Comparison of ENCODE assay signal across 8 cellular contexts in genomic region chr5:80083115-80083890, GRCh38. TPM values are rescaled to one million over a fixed set of nuclear protein-coding genes. Genes with fewer than 3 reads are reported as not detected.
A peak's percentile ranks its signal among the peaks of the same experiment; 100 is the strongest.
DNase-seq lines count a peak whose midpoint lies in the region; ATAC-seq and TF ChIP-seq lines count a peak whose summit lies in the region.

No MANE protein-coding gene starts in this region.

- no peaks in the 10 kb centered on the region for H3K27me3 ChIP-seq in tibial nerve

- TF ChIP-seq CTCF in HFFc6 (IDR thresholded peaks at IDR 0.05) (peak; percentile 84), endothelial cell (IDR thresholded peaks at IDR 0.05; ENCODE audit: unreplicated experiment) (peak; percentile 85), tibial nerve (IDR thresholded peaks at IDR 0.05) (peak; percentile 48 to 81 (median 80))

- peak overlapping the region; percentile 51 for H3K4me3 Mint-ChIP-seq in HFFc6
- peak overlapping the region; percentile 76 for H3K4me3 Mint-ChIP-seq in activated CD4-positive, alpha-beta T cell treated with anti-CD3 and anti-CD28 coated beads, Interleukin-2, amount 10 ng/mL, durations not matched to agents 24 days and 14 days
- H3K4me3 Mint-ChIP-seq in endothelial cell (ENCODE audit: unreplicated experiment): no peak overlapping the region

- H3K4me1 Mint-ChIP-seq in HFFc6 (ENCODE audit: low read depth) (peaks cover 6% of the 10 kb centered on the region), endothelial cell (ENCODE audit: unreplicated experiment) (peaks cover 2% of the 10 kb centered on the region)
- H3K4me1 Mint-ChIP-seq in activated CD4-positive, alpha-beta T cell treated with anti-CD3 and anti-CD28 coated beads, Interleukin-2, amount 10 ng/mL, durations not matched to agents 24 days and 14 days: peaks cover 7% of the 10 kb centered on the region

- peaks cover 0 to 41% (median 6%) of the 10 kb centered on the region in 4 donors for H3K4me1 ChIP-seq in tibial nerve

- peaks cover 11% of the 10 kb centered on the region for H3K27me3 Mint-ChIP-seq in HFFc6 (ENCODE audit: insufficient read depth)
- no peaks in the 10 kb centered on the region for H3K27me3 Mint-ChIP-seq in activated CD4-positive, alpha-beta T cell treated with anti-CD3 and anti-CD28 coated beads, Interleukin-2, amount 10 ng/mL, durations not matched to agents 24 days and 14 days
- no peaks in the 10 kb centered on the region for H3K27me3 Mint-ChIP-seq in endothelial cell (ENCODE audit: unreplicated experiment)

- peak; percentile 83 for DNase-seq in DMS 273 treated with DMSO at 0.1 percent for 48 hours (lab: John Stamatoyannopoulos, UW)
- peak; percentile 61 for DNase-seq in HFFc6
- DNase-seq in NCI-H2227 (lab: John Stamatoyannopoulos, UW; ENCODE audit: unreplicated experiment): peak; percentile 58
- peak; percentile 72 for DNase-seq in activated CD4-positive, alpha-beta T cell treated with anti-CD3 and anti-CD28 coated beads, Interleukin-2, amount 10 ng/mL, durations not matched to agents 24 days and 14 days
- peak; percentile 11 for DNase-seq in endothelial cell (ENCODE audit: low spot score)
- peak; percentile 64 for DNase-seq in midbrain (lab: John Stamatoyannopoulos, UW)
- DNase-seq in tibial nerve (ENCODE audit: low spot score in 2 of 2): peak; percentile 19 to 30

- no peak for ATAC-seq in HG02970 (IDR thresholded peaks at IDR 0.05; ENCODE audit: low FRiP score, unreplicated experiment)

- peak overlapping the region in 3 of 4 donors; percentile 10 to 37 (median 23) for H3K4me3 ChIP-seq in tibial nerve

- H3K9me3 Mint-ChIP-seq in HFFc6 (no peaks in the 10 kb centered on the region), endothelial cell (ENCODE audit: unreplicated experiment) (no peaks in the 10 kb centered on the region)
- H3K9me3 Mint-ChIP-seq in activated CD4-positive, alpha-beta T cell treated with anti-CD3 and anti-CD28 coated beads, Interleukin-2, amount 10 ng/mL, durations not matched to agents 24 days and 14 days: no peaks in the 10 kb centered on the region

- H3K36me3 Mint-ChIP-seq in HFFc6 (ENCODE audit: low read depth) (no peaks in the 10 kb centered on the region), endothelial cell (ENCODE audit: low read depth, unreplicated experiment) (no peaks in the 10 kb centered on the region)
- H3K36me3 Mint-ChIP-seq in activated CD4-positive, alpha-beta T cell treated with anti-CD3 and anti-CD28 coated beads, Interleukin-2, amount 10 ng/mL, durations not matched to agents 24 days and 14 days (ENCODE audit: low read depth): no peaks in the 10 kb centered on the region

- WGBS in tibial nerve, 2 donors: 29 to 35% methylated on average over 19 of the region's 19 CpGs

- peak in 1 of 2 donors; percentile 27 for TF ChIP-seq EP300 in tibial nerve (IDR thresholded peaks at IDR 0.05)

- TF ChIP-seq POLR2A in tibial nerve (IDR thresholded peaks at IDR 0.05): no peak

- intact Hi-C loops in activated CD4-positive, alpha-beta T cell treated with anti-CD3 and anti-CD28 coated beads, Interleukin-2, amount 10 ng/mL, durations not matched to agents 24 days and 14 days (cut with micrococcal nuclease): loop anchor here (1.0 to 10.0 kb wide), 9 partner anchors 27 to 1059 kb away; partner anchors contain the start of genes MTX3 and TENT2

- peak overlapping the region; percentile 44 to 86 (median 74) for H3K27ac ChIP-seq in tibial nerve

- no peak overlapping the region; the same call in 1 of the 2 replicates for H3K27ac Mint-ChIP-seq in HFFc6
- peak overlapping the region; percentile 81 for H3K27ac Mint-ChIP-seq in activated CD4-positive, alpha-beta T cell treated with anti-CD3 and anti-CD28 coated beads, Interleukin-2, amount 10 ng/mL, durations not matched to agents 24 days and 14 days
- H3K27ac Mint-ChIP-seq in endothelial cell (ENCODE audit: unreplicated experiment): no peak overlapping the region

- H3K9me3 ChIP-seq in tibial nerve: no peaks in the 10 kb centered on the region

- H3K36me3 ChIP-seq in tibial nerve: peaks cover 0 to 21% (median 0%) of the 10 kb centered on the region in 3 donors

RNA-seq across cellular contexts. Expression of gene THBS4, which starts 48.2 kb away (rescaled TPM):
- under 1 TPM in 5 of 6 experiments, not detected in 1; 0.43 to 0.82 (median 0.71) TPM for total RNA-seq in HFFc6 (2021; fragmentation: NEBNext Ultra II Directional; extraction: Animal tissue kit (Norgen Biotek cat#: 25700))
- total RNA-seq in activated CD4-positive, alpha-beta T cell treated with anti-CD3 and anti-CD28 coated beads, Interleukin-2, amount 10 ng/mL, durations not matched to agents 24 days and 14 days: 1.3 and 2.1 TPM in 2 replicates
- total RNA-seq in endothelial cell (ENCODE audit: unreplicated experiment) (3.0 TPM), tibial nerve (100 to 1,000 TPM in 3 of 4 donors, 10 to 100 TPM in 1; 99.0 to 376 (median 157) TPM)

Comparison
In these comparisons a context has a peak if more than half of its experiments do, and no peak if none do; other contexts are left out.
1. DNase-seq: peak in every context shown above with its lines; median percentile 83 in DMS 273 treated with DMSO at 0.1 percent for 48 hours; 72 in activated CD4-positive, alpha-beta T cell treated with anti-CD3 and anti-CD28 coated beads, Interleukin-2, amount 10 ng/mL, durations not matched to agents 24 days and 14 days; 64 in midbrain; 61 in HFFc6; 58 in NCI-H2227; 24 in tibial nerve; 11 in endothelial cell.
2. RNA of gene THBS4, which starts 48.2 kb away (total RNA-seq): 99.0 to 376 TPM in tibial nerve; 3.0 TPM in endothelial cell (single experiment), 1.3 to 2.1 TPM in activated CD4-positive, alpha-beta T cell treated with anti-CD3 and anti-CD28 coated beads, Interleukin-2, amount 10 ng/mL, durations not matched to agents 24 days and 14 days and 0.43 to 0.82 TPM in HFFc6; every median in the first group is over 10 times any median in the second.
3. Peak in every context shown above with its lines, with median percentiles within 50 percentile points of each other: CTCF ChIP-seq.